8 cellular contexts compared by ENCODE assay signal in the genomic region with DNA sequence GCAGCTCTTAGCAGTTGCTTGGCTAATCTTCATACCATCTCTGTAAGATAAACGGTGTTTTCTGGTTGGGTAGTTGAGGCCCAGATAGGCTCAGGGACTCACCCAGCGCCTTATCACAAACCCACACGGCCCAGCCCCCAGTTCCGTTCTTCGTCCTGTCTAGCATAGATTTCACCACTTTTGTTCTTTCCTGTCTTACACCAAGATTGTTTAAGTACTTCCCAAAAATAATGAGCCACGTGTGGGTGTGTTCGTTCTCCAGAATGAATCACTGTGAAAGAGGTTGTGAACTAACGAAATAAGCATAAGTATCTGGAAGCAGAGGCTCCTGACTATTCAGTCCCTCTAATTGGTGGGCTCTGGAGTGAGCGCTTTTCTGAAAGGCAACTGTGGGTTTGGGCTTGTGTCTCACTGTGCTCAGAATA. TPM values are rescaled to one million over a fixed set of nuclear protein-coding genes. Genes with fewer than 3 reads are reported as not detected.
DNase-seq lines count a peak whose midpoint lies in the region; ATAC-seq and TF ChIP-seq lines count a peak whose summit lies in the region.

No MANE protein-coding gene starts in this region.

- no peaks in the 10 kb centered on the region for H3K9me3 ChIP-seq in BE2C

- ATAC-seq in foreskin keratinocyte (peak; percentile 29), HG02759 (IDR thresholded peaks at IDR 0.05; ENCODE audit: unreplicated experiment) (no peak)

- peaks cover 34% of the 10 kb centered on the region for H3K4me1 ChIP-seq in foreskin keratinocyte
- H3K4me1 ChIP-seq in BE2C, result peaks cover 26% of the 10 kb centered on the region

- H3K27me3 ChIP-seq in foreskin keratinocyte (no peaks in the 10 kb centered on the region), BE2C (no peaks in the 10 kb centered on the region)

- DNase-seq in Kasumi-1 (lab: John Stamatoyannopoulos, UW) (peak; percentile 98 to 99), foreskin keratinocyte (peak; percentile 34 to 63), renal cortical epithelial cell (ENCODE audit: low read depth) (peak; percentile 91), cortex of kidney (lab: John Stamatoyannopoulos, UW) (no peak), AG08396 (ENCODE audit: low spot score) (no peak), BE2C (no peak)
- peak; percentile 42 for DNase-seq in activated T-cell treated with anti-CD3 and anti-CD28 coated beads, Interleukin-2, amount 50 U/mL, for 1 hour

- TF ChIP-seq CTCF in foreskin keratinocyte (conservative IDR thresholded peaks at IDR 0.05), result no peak
- no peak for TF ChIP-seq CTCF in BE2C (IDR thresholded peaks at IDR 0.05; ENCODE audit: low read depth, low read length)

- no peak overlapping the region for H3K4me3 ChIP-seq in BE2C (ENCODE audit: low read depth, low read length)

- H3K36me3 ChIP-seq in BE2C, result peaks cover 27% of the 10 kb centered on the region

- H3K27ac ChIP-seq in foreskin keratinocyte, result peak overlapping the region; percentile 70

RNA-seq across cellular contexts. Expression of a gene that starts 21.4 kb away (rescaled TPM):
- total RNA-seq in foreskin keratinocyte (14.0 and 14.3 TPM in 2 replicates), renal cortical epithelial cell (14.8 and 58.1 TPM in 2 replicates)
- 7.3 and 7.4 TPM in 2 replicates for polyA plus RNA-seq in foreskin keratinocyte
- 82.0 TPM for polyA plus RNA-seq in BE2C (2012; ENCODE audit: insufficient read depth, insufficient read length, low read depth)

RNA-seq across cellular contexts. Expression of a gene that starts 33.9 kb away (rescaled TPM):
- 0.11 and 0.44 TPM in 2 replicates for total RNA-seq in foreskin keratinocyte
- polyA plus RNA-seq in foreskin keratinocyte, result 0.12 and 0.15 TPM in 2 replicates
- total RNA-seq in renal cortical epithelial cell, result 2.2 and 3.0 TPM in 2 replicates
- 37.0 TPM for polyA plus RNA-seq in BE2C (2012; ENCODE audit: insufficient read depth, insufficient read length, low read depth)

Comparison
In these comparisons a context has a peak if more than half of its experiments do, and no peak if none do; other contexts are left out.
1. DNase-seq: peak in Kasumi-1 (2 of 2), activated T-cell treated with anti-CD3 and anti-CD28 coated beads, Interleukin-2, amount 50 U/mL, for 1 hour (single experiment), foreskin keratinocyte (2 of 2) and renal cortical epithelial cell (single experiment); none in cortex of kidney (single experiment), AG08396 (single experiment) and BE2C (single experiment).